Comparison of ENCODE assay signal across 8 cellular contexts in the genomic region with DNA sequence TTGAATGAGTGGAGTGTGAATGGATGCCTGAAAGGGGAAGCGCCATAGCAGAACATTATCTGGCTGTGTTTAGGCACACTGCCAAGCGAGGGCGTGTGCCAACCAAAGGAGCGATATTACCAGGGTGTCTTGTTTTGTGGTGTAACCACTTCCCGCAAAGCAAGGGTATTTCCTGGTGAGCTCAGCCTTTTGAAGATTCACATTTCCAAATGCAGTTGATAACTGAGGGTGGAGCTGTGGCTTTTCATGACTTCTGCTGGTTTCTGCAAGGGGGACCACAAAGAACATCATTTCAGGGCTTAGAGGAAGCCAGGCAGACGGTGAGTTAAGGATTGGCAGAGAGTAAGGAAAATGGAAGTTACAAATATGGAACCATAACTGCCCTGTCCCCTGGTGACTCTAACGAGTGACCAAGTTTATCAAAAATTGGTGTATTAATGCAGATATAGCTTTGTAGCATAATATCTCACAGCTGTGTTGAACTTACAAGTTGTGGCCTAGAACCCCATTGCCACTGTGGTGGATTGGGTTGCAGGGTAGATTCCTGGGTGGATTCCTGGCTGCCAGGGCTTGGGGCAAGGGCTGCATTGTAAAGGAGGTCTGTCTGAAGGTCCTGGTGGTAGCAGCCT.
DNase-seq lines count a peak whose midpoint lies in the region; ATAC-seq and TF ChIP-seq lines count a peak whose summit lies in the region.

No MANE protein-coding gene starts in this region.

- peaks cover 5 to 18% of the 10 kb centered on the region in 2 donors for H3K36me3 Mint-ChIP-seq in activated naive CD4-positive, alpha-beta T cell treated with anti-CD3 and anti-CD28 coated beads, Interleukin-2, amount 50 U/mL, for 72 hours

- H3K27ac ChIP-seq in A673 (ENCODE audit: low read depth, low read length, poor library complexity, severe bottlenecking), result no peak overlapping the region

- no peak for TF ChIP-seq CTCF in A673 (conservative IDR thresholded peaks at IDR 0.05; ENCODE audit: low read depth, low read length)

- no peaks in the 10 kb centered on the region for H3K27me3 ChIP-seq in A673 (replicated peaks; ENCODE audit: insufficient read depth, low read depth, low read length, poor library complexity)

- H3K36me3 ChIP-seq in A673 (ENCODE audit: insufficient read depth, low read length, poor library complexity, severe bottlenecking), result no peaks in the 10 kb centered on the region

- no TSS peak for BruUV-seq in A673 (replicated peaks; lab: Mats Ljungman, UMichigan)

- no peaks in the 10 kb centered on the region for H3K9me3 ChIP-seq in A673 (ENCODE audit: low read depth, low read length, poor library complexity, severe bottlenecking)

- peaks cover 7% of the 10 kb centered on the region for H3K4me1 ChIP-seq in A673 (ENCODE audit: insufficient read depth, low read length, poor library complexity, severe bottlenecking)

- peak overlapping the region; percentile 6 to 81 for H3K27ac Mint-ChIP-seq in activated naive CD4-positive, alpha-beta T cell treated with anti-CD3 and anti-CD28 coated beads, Interleukin-2, amount 50 U/mL, for 72 hours

- ATAC-seq in GM19023 (IDR thresholded peaks at IDR 0.05; ENCODE audit: unreplicated experiment), result peak; percentile 51
- ATAC-seq in activated naive CD4-positive, alpha-beta T cell treated with anti-CD3 and anti-CD28 coated beads, Interleukin-2, amount 50 U/mL, for 72 hours, result peak; percentile 85 to 86

- peak; percentile 80 for DNase-seq in A673 (ENCODE audit: low spot score)
- DNase-seq in KG1 (lab: John Stamatoyannopoulos, UW), result peak; percentile 52
- DNase-seq in T follicular helper cell (ENCODE audit: low read depth), result peak; percentile 78
- peak; percentile 75 to 85 for DNase-seq in activated naive CD4-positive, alpha-beta T cell treated with anti-CD3 and anti-CD28 coated beads, Interleukin-2, amount 50 U/mL, for 72 hours (ENCODE audit: low spot score in 2 of 2)
- peak; percentile 49 for DNase-seq in iris pigment epithelial cell (ENCODE audit: low read depth)
- peak; percentile 38 for DNase-seq in stimulated activated CD8-positive, alpha-beta memory T cell treated with anti-CD3 and anti-CD28 coated beads, Interleukin-15, amount 100 ng/mL, for 24 hours (ENCODE audit: low read depth)
- no peak for DNase-seq in NCI-H82 treated with DMSO at 0.1 percent for 48 hours (lab: John Stamatoyannopoulos, UW; ENCODE audit: unreplicated experiment)

- POLR2A ChIA-PET in A673 (lab: Charles Lee; ENCODE audit: low non-redundant PET), result no interaction called here

- H3K9me3 Mint-ChIP-seq in activated naive CD4-positive, alpha-beta T cell treated with anti-CD3 and anti-CD28 coated beads, Interleukin-2, amount 50 U/mL, for 72 hours, result peaks cover 0 to 6% of the 10 kb centered on the region in 2 donors

- CTCF ChIA-PET in A673 (lab: Charles Lee), result interaction anchor here (0.6 kb wide), 1 partner anchor 197 kb away, joined by 5 read pairs; no protein-coding TSS in a partner anchor

- no peak overlapping the region for H3K4me3 ChIP-seq in A673 (ENCODE audit: low read depth, low read length, poor library complexity, severe bottlenecking)

- intact Hi-C loops in A673 (cut with micrococcal nuclease; ENCODE audit: unreplicated experiment), result no loop called here
